13 cellular contexts compared by ENCODE assay signal in genomic region chr14:85417396-85417795, GRCh38.
DNase-seq lines count a peak whose midpoint lies in the region; ATAC-seq and TF ChIP-seq lines count a peak whose summit lies in the region.
"Had no signal": no experiment of that assay in that cellular context is flagged by ENCODE, and none has a peak within 500 bp of the region (broad histone marks: within the 10 kb centered on the region; RNA-seq: fewer than 3 reads in every experiment).

No MANE protein-coding gene starts in this region.

- H3K4me2 ChIP-seq in smooth muscle cell (peak overlapping the region; percentile 45), H9 (ENCODE audit: insufficient read depth, insufficient read length, low read length) (no peak overlapping the region)

- H3K27ac ChIP-seq in RWPE2 (ENCODE audit: poor library complexity, severe bottlenecking) (peak overlapping the region; percentile 98), epithelial cell of prostate (peak overlapping the region; percentile 97), smooth muscle cell (ENCODE audit: low read depth) (peak overlapping the region; percentile 79), H9 (ENCODE audit: insufficient read length, low read depth, low read length) (no peak overlapping the region)

- H3K9me3 Mint-ChIP-seq in HFFc6 (no peaks in the 10 kb centered on the region), H9 (no peaks in the 10 kb centered on the region)

- H3K4me3 ChIP-seq in RWPE2 (ENCODE audit: severe bottlenecking) = no peak overlapping the region
- H3K4me3 ChIP-seq in smooth muscle cell = no peak overlapping the region
- H3K4me3 ChIP-seq: HAP-1 had no signal

- no peak overlapping the region for H2AK5ac ChIP-seq in H9 (ENCODE audit: insufficient read length, low read length)

- peaks cover 13% of the 10 kb centered on the region for H3F3A ChIP-seq in smooth muscle cell (ENCODE audit: low read depth)

- H3T11ph ChIP-seq in H9 (ENCODE audit: low read length) = no peak overlapping the region

- H2BK5ac ChIP-seq in H9 (ENCODE audit: insufficient read length, low read length) = no peak overlapping the region

- no peak overlapping the region for H3K14ac ChIP-seq in H9 (ENCODE audit: insufficient read depth, low read length)

- no peak overlapping the region for H2BK120ac ChIP-seq in H9 (ENCODE audit: low read depth, low read length, poor library complexity, severe bottlenecking)

- no peak for ATAC-seq in RWPE2 (ENCODE audit: low read depth)

- peaks cover 71% of the 10 kb centered on the region for H3K4me1 Mint-ChIP-seq in HFFc6 (ENCODE audit: low read depth)
- 0 out of 4 replicates have a peak, but pooled peaks cover 0 to 2% of the 10 kb centered on the region in 2 experiments for H3K4me1 Mint-ChIP-seq in H9

- no peak overlapping the region for H3K18ac ChIP-seq in H9 (ENCODE audit: insufficient read length, low read depth, low read length)

- no peaks in the 10 kb centered on the region for H3K79me2 ChIP-seq in smooth muscle cell (ENCODE audit: low read depth)
- H3K79me2 ChIP-seq in H9 (ENCODE audit: insufficient read depth, low read length) = no peaks in the 10 kb centered on the region

- H4K5ac ChIP-seq in H9 (ENCODE audit: insufficient read length, low read depth, low read length) = no peak overlapping the region

- H3K23me2 ChIP-seq in H9 (ENCODE audit: insufficient read length, low read depth, low read length, poor library complexity, severe bottlenecking) = no peaks in the 10 kb centered on the region

- H2BK20ac ChIP-seq in H9 (ENCODE audit: low read depth, low read length, poor library complexity, severe bottlenecking) = no peak overlapping the region

- H3K23ac ChIP-seq in H9 (ENCODE audit: insufficient read length, low read depth, low read length) = no peak overlapping the region

- H4K20me1 ChIP-seq in smooth muscle cell (ENCODE audit: low read depth) (no peaks in the 10 kb centered on the region), H9 (ENCODE audit: control insufficient read depth, insufficient read depth, insufficient read length) (no peaks in the 10 kb centered on the region)

- no peak overlapping the region for H4K91ac ChIP-seq in H9 (ENCODE audit: insufficient read length, low read depth, low read length)

- H2BK15ac ChIP-seq in H9 (ENCODE audit: low read depth, low read length) = no peak overlapping the region

- H3K27me3 ChIP-seq in RWPE2 (ENCODE audit: insufficient read depth, poor library complexity, severe bottlenecking) = no peaks in the 10 kb centered on the region
- H3K27me3 ChIP-seq in smooth muscle cell (ENCODE audit: low read depth) = no peaks in the 10 kb centered on the region
- no peaks in the 10 kb centered on the region for H3K27me3 ChIP-seq in H9 (ENCODE audit: insufficient read depth, low read length)

- H3K4me3 Mint-ChIP-seq in HFFc6 (no peak overlapping the region), H9 (no peak overlapping the region)

- no peaks in the 10 kb centered on the region for H3K9me3 ChIP-seq in RWPE2 (ENCODE audit: severe bottlenecking)
- no peaks in the 10 kb centered on the region for H3K9me3 ChIP-seq in smooth muscle cell (replicated peaks; ENCODE audit: low read depth)
- no peaks in the 10 kb centered on the region for H3K9me3 ChIP-seq in H9 (ENCODE audit: control insufficient read depth, low read depth, low read length)
- H3K9me3 ChIP-seq: HAP-1 had no signal

- H4K8ac ChIP-seq in H9 (replicated peaks; ENCODE audit: insufficient read length, low read depth, low read length) = no peak overlapping the region

- WGBS in smooth muscle cell (ENCODE audit: low lambda C conversion rate) = 49% methylated on average over 2 of the region's 2 CpGs
- no CpG with 5 or more reads among the region's 2 CpGs for whole genome bisulfite sequencing in H9 (ENCODE audit: extremely low coverage, insufficient read length, low lambda C conversion rate)

- H3K4me1 ChIP-seq in RWPE2 (ENCODE audit: insufficient read depth, poor library complexity, severe bottlenecking) = peaks cover 67% of the 10 kb centered on the region
- peaks cover 7% of the 10 kb centered on the region for H3K4me1 ChIP-seq in smooth muscle cell (ENCODE audit: low read depth)
- H3K4me1 ChIP-seq in H9 (ENCODE audit: insufficient read depth, low read length) = no peaks in the 10 kb centered on the region
- H3K4me1 ChIP-seq: HAP-1 had no signal

- H3K36me3 ChIP-seq in RWPE2 (ENCODE audit: low read depth) (no peaks in the 10 kb centered on the region), smooth muscle cell (ENCODE audit: low read depth) (no peaks in the 10 kb centered on the region)
- H3K36me3 ChIP-seq: HAP-1 had no signal

- no peak overlapping the region for H3K9ac ChIP-seq in smooth muscle cell (ENCODE audit: low read depth)
- H3K9ac ChIP-seq in H9 (ENCODE audit: extremely low read depth, insufficient read length, low read length) = no peak overlapping the region

- DNase-seq in HFFc6 (no peak), RWPE2 (ENCODE audit: low spot score) (no peak), epithelial cell of prostate (ENCODE audit: low read depth, low spot score) (no peak), smooth muscle cell (lab: John Stamatoyannopoulos, UW; ENCODE audit: unreplicated experiment) (no peak), middle frontal gyrus (ENCODE audit: extremely low spot score, low spot score) (no peak), H9 (no peak), hippocampal formation (lab: John Stamatoyannopoulos, UW) (no peak)
- DNase-seq: C1 segment of cervical spinal cord, NCI-H1436 treated with DMSO at 0.1 percent for 48 hours, NCI-H2081, NCI-H526, RPMI8226 had no signal

- H2AFZ ChIP-seq in smooth muscle cell (ENCODE audit: low read depth) (peak overlapping the region; percentile 34), H9 (ENCODE audit: low read length) (no peak overlapping the region)

- H3K27ac Mint-ChIP-seq in HFFc6 (peak overlapping the region; percentile 57), H9 (no peak overlapping the region)

- TF ChIP-seq CTCF in HFFc6 (IDR thresholded peaks at IDR 0.05) = no peak
- no peak for TF ChIP-seq CTCF in RWPE2 (IDR thresholded peaks at IDR 0.05; ENCODE audit: poor library complexity, severe bottlenecking)
- TF ChIP-seq CTCF in smooth muscle cell (IDR thresholded peaks at IDR 0.05; ENCODE audit: borderline replicate concordance, insufficient read depth, poor library complexity, severe bottlenecking) = no peak
- TF ChIP-seq CTCF in H9 (conservative IDR thresholded peaks at IDR 0.05) = no peak

- H3K27me3 Mint-ChIP-seq in HFFc6 (ENCODE audit: insufficient read depth) (peaks cover 2% of the 10 kb centered on the region), H9 (ENCODE audit: low read depth) (no peaks in the 10 kb centered on the region)

- H3K79me1 ChIP-seq in H9 (ENCODE audit: insufficient read depth, low read depth, low read length, poor library complexity, severe bottlenecking) = no peaks in the 10 kb centered on the region

- H3K36me3 Mint-ChIP-seq in HFFc6 (ENCODE audit: low read depth) (peaks cover 5% of the 10 kb centered on the region; the same call in 1 of the 2 replicates), H9 (ENCODE audit: insufficient read depth in 1 of 3, low read depth in 3 of 3) (no peaks in the 10 kb centered on the region)

- H3K4ac ChIP-seq in H9 (ENCODE audit: low read depth, low read length) = no peak overlapping the region

- H2BK12ac ChIP-seq in H9 (ENCODE audit: insufficient read length, low read depth, low read length) = no peak overlapping the region

- no peak overlapping the region for H3K56ac ChIP-seq in H9 (ENCODE audit: insufficient read length, low read depth, low read length)
